ENCODE assay signal across 1 cellular context in the genomic region with DNA sequence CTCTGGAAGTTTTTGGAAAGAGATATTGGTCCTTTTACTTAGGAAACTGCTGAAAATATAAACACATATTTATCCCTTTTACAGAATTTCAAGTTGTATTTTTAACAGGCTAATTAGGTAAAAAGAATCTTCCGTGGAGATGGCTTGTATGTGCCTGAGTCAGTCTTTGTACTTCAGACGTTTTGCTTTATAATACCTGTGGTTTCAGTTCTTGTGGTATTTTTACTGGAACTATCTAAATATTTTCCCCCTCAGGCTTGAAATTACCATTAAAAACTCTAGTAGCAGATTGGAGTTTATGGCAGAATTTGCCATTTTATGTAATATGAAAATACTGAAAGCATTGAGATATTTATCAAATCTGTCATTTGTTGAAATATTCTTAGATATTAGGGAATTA.
TF ChIP-seq lines count a peak whose summit lies in the region.

No MANE protein-coding gene starts in this region.

TF ChIP-seq in IMR-90, 13 proteins besides CTCF, POLR2A, EP300 and RAD21 (continued from another document):
- TF ChIP-seq BHLHE40 (IDR thresholded peaks at IDR 0.05; ENCODE audit: low read depth, low read length): no peak
TF ChIP-seq in IMR-90: peak in this region for 0.
